Comparison of ENCODE assay signal across 1 cellular context in genomic region chr15:82237944-82238534, GRCh38. TPM values are rescaled to one million over a fixed set of nuclear protein-coding genes. Genes with fewer than 3 reads are reported as not detected.
"Had no signal": no experiment of that assay in that cellular context is flagged by ENCODE, and none has a peak within 500 bp of the region (broad histone marks: within the 10 kb centered on the region; RNA-seq: fewer than 3 reads in every experiment).

No MANE protein-coding gene starts in this region.

RNA-seq across cellular contexts. Expression of gene SAXO2, which starts 24.6 kb away (rescaled TPM):
- total RNA-seq: glomerular endothelial cell had no signal
